Comparison of ENCODE assay signal across 22 cellular contexts in the genomic region with DNA sequence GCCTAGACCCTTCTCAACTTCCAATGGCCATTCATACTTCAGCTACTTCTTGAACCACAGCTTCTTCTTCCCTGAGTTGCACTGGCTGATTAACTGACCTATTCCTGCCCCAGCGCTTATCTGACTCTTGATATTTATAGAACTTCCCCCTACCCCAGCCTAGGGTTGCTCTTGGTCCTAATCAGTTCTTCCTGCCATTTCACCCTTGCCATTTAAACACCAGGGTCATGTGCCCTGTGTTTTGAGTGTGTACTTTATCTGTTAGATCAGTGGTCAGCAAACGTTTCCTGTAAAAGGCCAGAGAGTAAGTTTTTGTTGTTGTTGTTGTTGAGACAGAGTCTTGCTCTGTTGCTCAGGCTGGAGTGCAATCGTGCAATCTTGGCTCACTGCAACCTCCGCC.
"Had no signal": no experiment of that assay in that cellular context is flagged by ENCODE, and none has a peak within 500 bp of the region (broad histone marks: within the 10 kb centered on the region; RNA-seq: fewer than 3 reads in every experiment).

No MANE protein-coding gene starts in this region.

- DNase-seq: effector CD4-positive, alpha-beta T cell; erythroblast; foreskin keratinocyte; left colon; left ventricle myocardium superior; mesendoderm; naive B cell; posterior cingulate gyrus; spleen; stimulated activated CD4-positive, alpha-beta T cell treated with anti-CD3 and anti-CD28 coated beads, Interleukin-15, amount 100 ng/mL, for 24 hours; stimulated activated CD4-positive, alpha-beta T cell treated with anti-CD3 and anti-CD28 coated beads, Interleukin-1b, Interleukin-23, amount 100 ng/mL, for 48 hours; stimulated activated CD4-positive, alpha-beta T cell treated with anti-CD3 and anti-CD28 coated beads, Interleukin-4, amount 100 ng/mL, for 24 hours; stomach; substantia nigra; trophoblast cell had no signal

- ATAC-seq: foreskin keratinocyte; left colon; left ventricle myocardium superior; sciatic nerve; stimulated activated memory B cell treated with anti-CD40 and anti-IgM and Interleukin-4, amounts not matched to agents 10 μg/mL and 1 μg/mL and 100 μg/mL, for 72 hours had no signal

- H3K27ac Mint-ChIP-seq: endodermal cell; naive B cell; stimulated activated memory B cell treated with anti-CD40 and anti-IgM and Interleukin-4, amounts not matched to agents 10 μg/mL and 1 μg/mL and 100 μg/mL, for 72 hours had no signal

- H3K36me3 ChIP-seq: spleen, stomach, thoracic aorta had no signal

- H2AFZ ChIP-seq: hepatocyte had no signal

- H3K27ac ChIP-seq: coronary artery, foreskin keratinocyte, hepatocyte, spleen, stomach, thoracic aorta had no signal

- H3K4me1 Mint-ChIP-seq: endodermal cell; naive B cell; stimulated activated memory B cell treated with anti-CD40 and anti-IgM and Interleukin-4, amounts not matched to agents 10 μg/mL and 1 μg/mL and 100 μg/mL, for 72 hours had no signal

- H3K27me3 ChIP-seq: hepatocyte, spleen, stomach had no signal

- H3K4me1 ChIP-seq: foreskin keratinocyte, spleen, stomach had no signal

- H3K79me2 ChIP-seq: hepatocyte had no signal

- H3K4me2 ChIP-seq: hepatocyte had no signal

- H3K4me3 ChIP-seq: coronary artery, hepatocyte, spleen, stomach, thoracic aorta had no signal

- H3K27me3 Mint-ChIP-seq: naive B cell; stimulated activated memory B cell treated with anti-CD40 and anti-IgM and Interleukin-4, amounts not matched to agents 10 μg/mL and 1 μg/mL and 100 μg/mL, for 72 hours had no signal

- H3K9me3 ChIP-seq: spleen, stomach, thoracic aorta had no signal

- H3K4me3 Mint-ChIP-seq: endodermal cell; stimulated activated memory B cell treated with anti-CD40 and anti-IgM and Interleukin-4, amounts not matched to agents 10 μg/mL and 1 μg/mL and 100 μg/mL, for 72 hours had no signal

- FAIRE-seq: endothelial cell of umbilical vein had no signal

- H3K9me3 Mint-ChIP-seq: endodermal cell; stimulated activated memory B cell treated with anti-CD40 and anti-IgM and Interleukin-4, amounts not matched to agents 10 μg/mL and 1 μg/mL and 100 μg/mL, for 72 hours had no signal
